Comparison of ENCODE assay signal across 26 cellular contexts in the genomic region with DNA sequence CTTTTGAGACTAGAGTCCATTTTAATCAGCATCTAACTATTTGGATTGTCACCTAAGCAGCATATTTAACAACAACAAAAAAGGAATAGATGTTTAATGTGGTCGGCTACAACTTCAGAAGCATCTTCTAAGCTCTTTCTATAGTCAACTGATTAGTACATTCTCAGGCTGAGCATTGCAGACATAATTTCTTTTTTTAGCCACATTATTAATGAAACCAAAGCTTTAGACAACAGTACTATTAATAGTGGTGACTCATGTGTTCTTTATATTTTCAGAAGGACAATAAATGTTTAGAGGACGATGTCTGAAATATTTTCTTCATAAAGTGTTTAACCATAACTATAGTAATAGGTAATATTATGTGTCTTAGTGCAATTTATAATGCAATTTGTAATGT. TPM values are rescaled to one million over a fixed set of nuclear protein-coding genes. Genes with fewer than 3 reads are reported as not detected.
A peak's percentile ranks its signal among the peaks of the same experiment; 100 is the strongest.
DNase-seq lines count a peak whose midpoint lies in the region; ATAC-seq, FAIRE-seq and TF ChIP-seq lines count a peak whose summit lies in the region.
"Had no signal": no experiment of that assay in that cellular context is flagged by ENCODE, and none has a peak within 500 bp of the region (broad histone marks: within the 10 kb centered on the region; RNA-seq: fewer than 3 reads in every experiment).

No MANE protein-coding gene starts in this region.

- H3K79me2 ChIP-seq in MM.1S (ENCODE audit: low read length): no peaks in the 10 kb centered on the region

- no peak overlapping the region for H2AFZ ChIP-seq in MM.1S (ENCODE audit: low read length)
- H2AFZ ChIP-seq: GM23338 had no signal

- WGBS in spleen, 5 donors: 90 to 95% (median 91%) methylated on average over 2 of the region's 2 CpGs

- no peak for TF ChIP-seq POLR2A in spleen (IDR thresholded peaks at IDR 0.05)

- H3K4me1 ChIP-seq in MM.1S (ENCODE audit: low read length) (peaks cover 15% of the 10 kb centered on the region), thoracic aorta (ENCODE audit: control insufficient read depth in 1 of 2, low read depth in 2 of 2) (peaks cover 29 to 51% of the 10 kb centered on the region in 2 donors), spleen (peaks cover 0 to 5% (median 0%) of the 10 kb centered on the region in 6 donors)

- H3K9me3 ChIP-seq in MM.1S (replicated peaks; ENCODE audit: insufficient read depth, low read length): no peaks in the 10 kb centered on the region
- no peaks in the 10 kb centered on the region for H3K9me3 ChIP-seq in thoracic aorta
- H3K9me3 ChIP-seq in spleen: no peaks in the 10 kb centered on the region

- no peaks in the 10 kb centered on the region for H4K20me1 ChIP-seq in MM.1S (ENCODE audit: insufficient read depth, low read length)

- no peaks in the 10 kb centered on the region for H3F3A ChIP-seq in MM.1S (ENCODE audit: insufficient read depth, low read length)

- TF ChIP-seq CTCF in MM.1S (IDR thresholded peaks at IDR 0.05; ENCODE audit: low read length): no peak
- TF ChIP-seq CTCF in thoracic aorta (IDR thresholded peaks at IDR 0.05): no peak
- TF ChIP-seq CTCF in spleen (IDR thresholded peaks at IDR 0.05 in 8 of 11, conservative IDR thresholded peaks at IDR 0.05 in 3 of 11): no peak

- H3K27ac ChIP-seq in MM.1S (ENCODE audit: low read length) (no peak overlapping the region), thoracic aorta (peak overlapping the region in 1 of 2 donors; percentile 11), spleen (no peak overlapping the region)

- no peaks in the 10 kb centered on the region for H3K9me2 ChIP-seq in MM.1S (replicated peaks; ENCODE audit: insufficient read depth, low read length)

- H3K4me2 ChIP-seq in MM.1S (ENCODE audit: low read depth, low read length): 0 out of 2 replicates have a peak overlapping the region, but pooled peaks have one; percentile 5
- H3K4me2 ChIP-seq: GM23338 had no signal

- H3K36me3 ChIP-seq in MM.1S (replicated peaks; ENCODE audit: insufficient read depth, low read length) (no peaks in the 10 kb centered on the region), thoracic aorta (no peaks in the 10 kb centered on the region), spleen (no peaks in the 10 kb centered on the region)

- DNase-seq in MM.1S (no peak), RCC 7860 (ENCODE audit: low spot score) (no peak), myocyte (ENCODE audit: low read depth) (peak; percentile 58), thoracic aorta (ENCODE audit: low spot score) (no peak), spleen (no peak)
- no peak for DNase-seq in activated CD4-positive, alpha-beta T cell treated with anti-CD3 and anti-CD28 coated beads for 48 hours
- DNase-seq in activated naive CD4-positive, alpha-beta T cell treated with anti-CD3 and anti-CD28 coated beads, Interleukin-2, amount 50 U/mL, for 16 hours: no peak
- DNase-seq: C1 segment of cervical spinal cord; CD4-positive, alpha-beta memory T cell; COR-L47; DMS53; H9; Kasumi-1; MV-4-11; NCI-H1105; NCI-H146; NCI-H1930; NCI-H446; NCI-H524 treated with DMSO at 0.1 percent for 48 hours; NCI-H774; NK-92 treated with Interleukin-12 subunit alpha and Interleukin-12 subunit beta, amount 100 ng/mL, for 24 hours; PC-3; SHP77 had no signal

- H3K27me3 ChIP-seq in MM.1S (replicated peaks; ENCODE audit: insufficient read depth, low read length) (no peaks in the 10 kb centered on the region), thoracic aorta (replicated peaks; ENCODE audit: insufficient read depth) (no peaks in the 10 kb centered on the region), spleen (replicated peaks in 1 of 7) (no peaks in the 10 kb centered on the region)

- H3K4me3 ChIP-seq in MM.1S (ENCODE audit: low read length) (no peak overlapping the region), thoracic aorta (peak overlapping the region; percentile 20), spleen (no peak overlapping the region)
- H3K4me3 ChIP-seq: GM23338 had no signal

- ATAC-seq in thoracic aorta (ENCODE audit: insufficient number of reproducible peaks, low FRiP score, low read depth): peak; percentile 36
- ATAC-seq: GM23338, HepG2, PC-3 had no signal

- no peak overlapping the region for H3K9ac ChIP-seq in MM.1S (ENCODE audit: low read length)

- intact Hi-C loops in spleen (cut with DNase I; ENCODE audit: low total_unique reads): no loop called here

- peak; percentile 27 for FAIRE-seq in RCC 7860 (lab: Jason Lieb, UNC)
- FAIRE-seq: G401.6, HepG2 had no signal

RNA-seq across cellular contexts. Expression of a gene that starts 52.4 kb away (rescaled TPM):
- total RNA-seq in myocyte: 55.3 and 97.1 TPM in 2 replicates
- 36.8 TPM for polyA plus RNA-seq in myocyte (2012)
- 10 to 100 TPM; 37.1 to 73.5 TPM for total RNA-seq in thoracic aorta
- total RNA-seq in spleen: 1 to 10 TPM; 2.5 to 9.1 (median 4.7) TPM
- 1 to 10 TPM in 2 of 3 donors, under 1 TPM in 1; 0.80 to 3.0 (median 2.0) TPM for polyA plus RNA-seq in spleen
